In genomic region chr13:25218011-25218410, GRCh38 we compare ENCODE assay signal across 20 cellular contexts. TPM values are rescaled to one million over a fixed set of nuclear protein-coding genes. Genes with fewer than 3 reads are reported as not detected.
"Had no signal": no experiment of that assay in that cellular context is flagged by ENCODE, and none has a peak within 500 bp of the region (broad histone marks: within the 10 kb centered on the region; RNA-seq: fewer than 3 reads in every experiment).

No MANE protein-coding gene starts in this region.

- ATAC-seq: right cardiac atrium had no signal

- FAIRE-seq: islet of Langerhans, small intestine had no signal

- H3K4me1 Mint-ChIP-seq: naive B cell had no signal

- H3K27ac Mint-ChIP-seq: activated CD4-positive, alpha-beta memory T cell treated with anti-CD3 and anti-CD28 coated beads, Interleukin-2, amount 10 ng/mL, durations not matched to agents 7 days and 5 days; activated T-cell treated with anti-CD3 and anti-CD28 coated beads, Interleukin-2, amount 50 U/mL, for 24 hours; naive B cell had no signal

- H3K4me3 ChIP-seq: adrenal gland, lung, prostate gland, transverse colon had no signal

- H3K9me3 Mint-ChIP-seq: activated CD4-positive, alpha-beta memory T cell treated with anti-CD3 and anti-CD28 coated beads, Interleukin-2, amount 10 ng/mL, durations not matched to agents 7 days and 5 days; activated T-cell treated with anti-CD3 and anti-CD28 coated beads, Interleukin-2, amount 50 U/mL, for 24 hours had no signal

- H3K27me3 ChIP-seq: transverse colon had no signal

- H3K9me3 ChIP-seq: adrenal gland, prostate gland, transverse colon had no signal

- H3K27ac ChIP-seq: adrenal gland, prostate gland, transverse colon had no signal

- H3K36me3 Mint-ChIP-seq: naive B cell had no signal

- H3K4me1 ChIP-seq: prostate gland, transverse colon had no signal

- DNase-seq: activated CD4-positive, alpha-beta memory T cell treated with anti-CD3 and anti-CD28 coated beads, Interleukin-2, amount 10 ng/mL, durations not matched to agents 7 days and 5 days; activated CD4-positive, alpha-beta T cell treated with anti-CD3 and anti-CD28 coated beads for 4 hours; activated effector memory CD4-positive, alpha-beta T cell treated with Interleukin-2 at 50 U/mL for 16 hours; activated naive CD4-positive, alpha-beta T cell treated with anti-CD3 and anti-CD28 coated beads, Interleukin-2, amount 50 U/mL, for 16 hours; activated T-cell treated with anti-CD3 and anti-CD28 coated beads, Interleukin-2, amount 50 U/mL, for 24 hours; adrenal gland; dorsolateral prefrontal cortex; naive B cell; right cardiac atrium; small intestine; stimulated activated CD4-positive, alpha-beta T cell treated with anti-CD3 and anti-CD28 coated beads, Interleukin-4, amount 100 ng/mL, for 4 hours; stimulated activated CD8-positive, alpha-beta memory T cell treated with anti-CD3 and anti-CD28 coated beads, Interleukin-4, amount 100 ng/mL, for 48 hours; stimulated activated naive CD4-positive, alpha-beta T cell treated with Interleukin-2 at 50 U/mL for 16 hours; substantia nigra; transverse colon had no signal

- H3K4me3 Mint-ChIP-seq: activated CD4-positive, alpha-beta memory T cell treated with anti-CD3 and anti-CD28 coated beads, Interleukin-2, amount 10 ng/mL, durations not matched to agents 7 days and 5 days; activated T-cell treated with anti-CD3 and anti-CD28 coated beads, Interleukin-2, amount 50 U/mL, for 24 hours; naive B cell had no signal

- H3K36me3 ChIP-seq: adrenal gland, prostate gland, transverse colon had no signal

RNA-seq across cellular contexts. Expression of gene AMER2, which starts 45.9 kb away (rescaled TPM):
- total RNA-seq: activated CD4-positive, alpha-beta memory T cell treated with anti-CD3 and anti-CD28 coated beads, Interleukin-2, amount 10 ng/mL, durations not matched to agents 7 days and 5 days; chondrocyte; right cardiac atrium had no signal
- polyA plus RNA-seq: esophagus, right cardiac atrium had no signal
